13 cellular contexts compared by ENCODE assay signal in the genomic region with DNA sequence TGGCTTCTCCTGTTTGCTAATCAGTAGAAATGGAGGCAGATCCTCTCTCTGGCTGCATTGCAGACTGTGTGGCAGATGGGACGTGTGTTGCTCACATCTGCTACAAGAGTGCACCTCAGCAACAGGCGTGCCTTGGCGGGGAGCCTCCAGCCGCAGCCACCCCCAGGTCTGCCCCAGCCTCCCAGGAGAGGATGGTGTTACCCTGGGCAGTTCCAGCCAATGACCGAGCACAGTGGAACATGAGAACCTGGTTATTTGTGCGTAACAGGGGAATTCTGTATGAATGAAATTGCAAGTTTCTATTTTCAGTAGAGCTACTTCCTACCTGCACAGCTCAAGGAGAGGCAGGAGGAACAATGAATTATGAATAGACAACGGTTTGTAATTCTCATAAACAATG.
DNase-seq lines count a peak whose midpoint lies in the region; ATAC-seq and TF ChIP-seq lines count a peak whose summit lies in the region.
"Had no signal": no experiment of that assay in that cellular context is flagged by ENCODE, and none has a peak within 500 bp of the region (broad histone marks: within the 10 kb centered on the region; RNA-seq: fewer than 3 reads in every experiment).

No MANE protein-coding gene starts in this region.

- WGBS in trophoblast cell (ENCODE audit: extremely low coverage, insufficient coverage, insufficient read length), result no CpG with 5 or more reads among the region's 7 CpGs
- WGBS in transverse colon (ENCODE audit: low coverage in 1 of 2), 2 donors, result 70 to 76% methylated on average over 2 to 7 of the region's 7 CpGs

- intact Hi-C loops in transverse colon (cut with DNase I; ENCODE audit: low total_unique reads), result no loop called here

- peak overlapping the region; percentile 49 for H3K14ac ChIP-seq in trophoblast cell (ENCODE audit: low read length)

- peaks cover 5% of the 10 kb centered on the region for H3K79me1 ChIP-seq in trophoblast cell (ENCODE audit: low read length)

- H2BK12ac ChIP-seq in trophoblast cell (ENCODE audit: low read length), result peak overlapping the region; percentile 78

- in situ Hi-C loops in transverse colon (cut with MboI; ENCODE audit: low pct_ligation_motif_present in 1 of 4, low pct_unique_long_range_greater_than_20kb in 1 of 4, low sequenced_read_pairs in 3 of 4), result no loop called here

- H2AK5ac ChIP-seq in trophoblast cell (ENCODE audit: low read length), result peak overlapping the region; percentile 26

- H3K4me3 ChIP-seq in trophoblast cell (ENCODE audit: low read depth, low read length) (peak overlapping the region; percentile 14), transverse colon (no peak overlapping the region)
- H3K4me3 ChIP-seq: thoracic aorta had no signal

- ATAC-seq in GM19023 (IDR thresholded peaks at IDR 0.05; ENCODE audit: unreplicated experiment) (peak; percentile 98), GM21737 (IDR thresholded peaks at IDR 0.05; ENCODE audit: unreplicated experiment) (peak; percentile 95), HG03196 (IDR thresholded peaks at IDR 0.05; ENCODE audit: unreplicated experiment) (peak; percentile 92)
- ATAC-seq: activated CD8-positive, alpha-beta T cell treated with anti-CD3 and anti-CD28 coated beads, Interleukin-2, amount 10 ng/mL, durations not matched to agents 7 days and 5 days had no signal

- H3K79me2 ChIP-seq in trophoblast cell (ENCODE audit: control insufficient read depth, insufficient read depth, low read length, poor library complexity), result peaks cover 2% of the 10 kb centered on the region

- H2BK120ac ChIP-seq in trophoblast cell (ENCODE audit: insufficient read depth, low read length, poor library complexity), result peak overlapping the region; percentile 36

- no peak overlapping the region for H3K9ac ChIP-seq in trophoblast cell (ENCODE audit: low read length)

- H3K27me3 ChIP-seq in trophoblast cell (ENCODE audit: insufficient read depth, low read length), result no peaks in the 10 kb centered on the region
- no peaks in the 10 kb centered on the region for H3K27me3 ChIP-seq in transverse colon
- H3K27me3 ChIP-seq: neutrophil had no signal

- DNase-seq in trophoblast cell (no peak), transverse colon (no peak), NCI-H82 (lab: John Stamatoyannopoulos, UW) (no peak), NCI-H774 (lab: John Stamatoyannopoulos, UW) (no peak)
- DNase-seq: activated CD8-positive, alpha-beta T cell treated with anti-CD3 and anti-CD28 coated beads, Interleukin-2, amount 10 ng/mL, durations not matched to agents 7 days and 5 days; amygdala; NCI-H187 treated with DMSO at 0.1 percent for 48 hours; stimulated activated CD4-positive, alpha-beta T cell treated with anti-CD3 and anti-CD28 coated beads, Interleukin-4, amount 100 ng/mL, for 4 hours had no signal

- H3K4me2 ChIP-seq in trophoblast cell (ENCODE audit: low read length), result peak overlapping the region; percentile 3

- H3K23ac ChIP-seq in trophoblast cell (ENCODE audit: low read length), result no peak overlapping the region

- peak overlapping the region; percentile 59 for H4K91ac ChIP-seq in trophoblast cell (ENCODE audit: low read depth, low read length)

- H3K4ac ChIP-seq in trophoblast cell (ENCODE audit: low read depth, low read length), result no peak overlapping the region

- H3K9me3 ChIP-seq in trophoblast cell (ENCODE audit: insufficient read depth, low read depth, low read length) (peaks cover 1% of the 10 kb centered on the region), transverse colon (no peaks in the 10 kb centered on the region)
- H3K9me3 ChIP-seq: neutrophil, thoracic aorta had no signal

- no peak overlapping the region for H2AFZ ChIP-seq in trophoblast cell (ENCODE audit: insufficient read depth, low read length, poor library complexity)

- peak overlapping the region; percentile 57 for H4K8ac ChIP-seq in trophoblast cell (ENCODE audit: low read depth, low read length)

- H4K12ac ChIP-seq in trophoblast cell (ENCODE audit: low read depth, low read length), result no peak overlapping the region

- no peak for TF ChIP-seq EP300 in transverse colon (IDR thresholded peaks at IDR 0.05; ENCODE audit: low read depth)

- no peak overlapping the region for H2BK5ac ChIP-seq in trophoblast cell (ENCODE audit: low read depth, low read length, poor library complexity)

- TF ChIP-seq POLR2A in transverse colon (IDR thresholded peaks at IDR 0.05), result no peak

- H3K4me1 ChIP-seq in trophoblast cell (ENCODE audit: control insufficient read depth in 1 of 2, insufficient read depth in 2 of 2, low read length in 2 of 2), result peaks cover 10 to 13% of the 10 kb centered on the region in 2 experiments
- no peaks in the 10 kb centered on the region for H3K4me1 ChIP-seq in transverse colon

- H3K36me3 ChIP-seq in trophoblast cell (ENCODE audit: control insufficient read depth in 1 of 2, insufficient read depth in 2 of 2, low read length in 2 of 2), result no peaks in the 10 kb centered on the region
- H3K36me3 ChIP-seq in transverse colon, result no peaks in the 10 kb centered on the region
- H3K36me3 ChIP-seq: neutrophil, thoracic aorta had no signal

- H3K18ac ChIP-seq in trophoblast cell (ENCODE audit: low read length), result peak overlapping the region; percentile 25

- peak overlapping the region; percentile 69 for H3K27ac ChIP-seq in trophoblast cell (ENCODE audit: low read depth, low read length)
- H3K27ac ChIP-seq in transverse colon, result no peak overlapping the region
- H3K27ac ChIP-seq: neutrophil, thoracic aorta had no signal

- no peak for TF ChIP-seq CTCF in transverse colon (IDR thresholded peaks at IDR 0.05)
